8 cellular contexts compared by ENCODE assay signal in the genomic region with DNA sequence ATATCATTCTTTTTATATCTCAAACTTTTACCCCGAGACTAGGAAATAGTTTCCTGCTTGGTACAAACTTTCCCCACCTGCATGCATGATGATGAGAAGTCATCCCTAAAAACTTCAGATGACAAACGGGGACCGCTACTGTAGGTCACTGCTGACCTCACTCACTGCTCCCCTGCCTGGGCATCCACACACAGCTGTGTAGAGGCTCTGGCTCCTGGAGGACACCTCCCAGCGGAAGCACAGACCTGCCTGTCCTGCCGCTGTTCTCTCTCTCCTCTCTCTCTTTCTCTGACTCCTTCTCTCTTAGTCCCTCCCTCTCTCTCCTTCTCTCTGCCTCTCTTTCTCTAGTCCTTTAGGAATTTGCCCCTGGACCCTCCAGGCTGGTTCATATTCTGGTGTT.
"Had no signal": no experiment of that assay in that cellular context is flagged by ENCODE, and none has a peak within 500 bp of the region (broad histone marks: within the 10 kb centered on the region; RNA-seq: fewer than 3 reads in every experiment).

No MANE protein-coding gene starts in this region.

- H3K27ac Mint-ChIP-seq: GM23338, H9 had no signal

- FAIRE-seq: H1, H54, HTR-8/SVneo, K562 had no signal

- DNase-seq: H9, HCEC 1CT, IMR-90 had no signal

- ATAC-seq: GM23338, K562 had no signal

- H3K4me3 ChIP-seq: GM23338, K562 had no signal

- H3K4me1 Mint-ChIP-seq: GM23338, H9 had no signal

- H3K4me3 Mint-ChIP-seq: GM23338, H9 had no signal
